In the genomic region with DNA sequence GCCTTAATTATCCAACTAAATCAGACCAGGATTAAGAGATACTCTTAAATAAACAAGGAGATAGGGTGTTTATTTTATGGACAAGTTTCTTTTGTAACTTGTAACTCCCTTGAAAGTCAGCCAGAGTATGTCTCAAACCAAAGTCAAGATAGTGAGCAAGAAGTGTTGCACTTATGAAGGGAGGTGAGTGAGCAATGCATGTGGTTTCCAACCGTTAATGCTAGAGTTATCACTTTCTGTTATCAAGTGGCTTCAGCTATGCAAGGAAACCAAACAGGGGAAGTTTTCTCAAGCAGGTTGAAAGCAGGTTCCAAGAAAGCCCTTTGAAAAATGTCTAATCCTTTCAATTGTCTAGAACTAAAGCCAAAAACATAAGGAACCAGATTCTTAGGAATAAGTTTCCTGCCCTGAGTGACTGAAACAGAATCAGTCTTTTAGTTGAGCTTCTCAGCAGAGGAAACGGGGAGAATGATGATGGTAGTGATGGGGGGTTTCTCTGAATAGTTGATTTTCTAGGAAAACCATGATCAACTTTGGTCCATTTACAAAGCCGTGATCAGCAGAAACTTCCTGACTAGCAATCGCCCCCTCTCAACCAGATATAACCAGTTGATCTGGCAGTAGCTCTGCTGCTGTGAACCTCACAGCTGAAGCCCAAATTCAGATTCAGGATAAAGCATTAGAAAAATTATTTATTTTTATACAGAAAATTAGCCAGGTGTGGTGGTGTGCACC, we compare ENCODE assay signal across 14 cellular contexts.
DNase-seq lines count a peak whose midpoint lies in the region; ATAC-seq, FAIRE-seq and TF ChIP-seq lines count a peak whose summit lies in the region.
"Had no signal": no experiment of that assay in that cellular context is flagged by ENCODE, and none has a peak within 500 bp of the region (broad histone marks: within the 10 kb centered on the region; RNA-seq: fewer than 3 reads in every experiment).

No MANE protein-coding gene starts in this region.

- peak; percentile 90 for FAIRE-seq in GM12891 (lab: Jason Lieb, UNC)
- FAIRE-seq: endometrium, H1, small intestine had no signal

- H2AFZ ChIP-seq in OCI-LY7 (ENCODE audit: low read length), result peak overlapping the region; percentile 34; the same call in 1 of the 2 replicates

- intact Hi-C loops in OCI-LY7 (cut with micrococcal nuclease; ENCODE audit: unreplicated experiment), result no loop called here

- no peaks in the 10 kb centered on the region for H3K36me3 ChIP-seq in OCI-LY7 (ENCODE audit: insufficient read depth, low read length)

- peak; percentile 45 for ATAC-seq in GM21825 (IDR thresholded peaks at IDR 0.05; ENCODE audit: unreplicated experiment)
- no peak for ATAC-seq in HG03342 (IDR thresholded peaks at IDR 0.05; ENCODE audit: unreplicated experiment)
- ATAC-seq: CD8-positive, alpha-beta T cell had no signal

- H3K79me2 ChIP-seq in OCI-LY7 (ENCODE audit: insufficient read depth, low read depth, low read length), result no peaks in the 10 kb centered on the region

- H3K27ac ChIP-seq in OCI-LY7 (ENCODE audit: low read depth, low read length, poor library complexity, severe bottlenecking), result no peak overlapping the region

- POLR2A ChIA-PET in OCI-LY7 (lab: Charles Lee), result interaction anchor here (0.5 to 5.0 kb wide), 14 partner anchors 10 to 95 kb away, joined by 3 to 73 read pairs (median 6); no protein-coding TSS in a partner anchor

- peak overlapping the region; percentile 21; the same call in 1 of the 2 replicates for H3K4me2 ChIP-seq in OCI-LY7 (ENCODE audit: low read length)

- no peaks in the 10 kb centered on the region for H3K9me2 ChIP-seq in OCI-LY7 (ENCODE audit: insufficient read depth, low read length)

- no peak for TF ChIP-seq POLR2A in GM12891 (IDR thresholded peaks at IDR 0.05; ENCODE audit: low read depth, low read length)

- no peaks in the 10 kb centered on the region for H3K9me3 ChIP-seq in OCI-LY7 (ENCODE audit: low read length)

- H3K4me3 ChIP-seq in OCI-LY7 (ENCODE audit: low read depth, low read length, poor library complexity, severe bottlenecking), result no peak overlapping the region

- peaks cover 79% of the 10 kb centered on the region for H3K4me1 ChIP-seq in OCI-LY7 (ENCODE audit: insufficient read depth, low read length, poor library complexity, severe bottlenecking)

- DNase-seq in GM12891 (ENCODE audit: insufficient read length, low spot score), result no peak
- no peak for DNase-seq in OCI-LY7 (ENCODE audit: low spot score)
- DNase-seq in iris pigment epithelial cell (ENCODE audit: low read depth), result peak; percentile 75
- no peak for DNase-seq in EL
- DNase-seq in LoVo (ENCODE audit: low spot score), result no peak
- no peak for DNase-seq in COLO829 (ENCODE audit: low spot score)
- DNase-seq: activated CD4-positive, alpha-beta memory T cell treated with anti-CD3 and anti-CD28 coated beads for 36 hours; anterior cingulate cortex; small intestine had no signal

- no TSS peak for BruUV-seq in OCI-LY7 (replicated peaks; lab: Mats Ljungman, UMichigan)

- TF ChIP-seq CTCF in OCI-LY7 (conservative IDR thresholded peaks at IDR 0.05; ENCODE audit: low read length), result no peak

- H4K20me1 ChIP-seq in OCI-LY7 (ENCODE audit: insufficient read depth, low read length), result no peaks in the 10 kb centered on the region

- CTCF ChIA-PET in OCI-LY7 (lab: Charles Lee; ENCODE audit: unreplicated experiment), result no interaction called here

TF ChIP-seq in GM12891, 5 proteins besides CTCF, POLR2A, EP300 and RAD21:
- TF ChIP-seq TAF1 (IDR thresholded peaks at IDR 0.05; ENCODE audit: low read depth, low read length) (no peak), POLR2AphosphoS5 (IDR thresholded peaks at IDR 0.05; ENCODE audit: low read depth, low read length) (no peak), SPI1 (IDR thresholded peaks at IDR 0.05; ENCODE audit: low read depth, low read length) (0 out of 2 replicates have a peak, but pooled peaks have one; percentile 1), PAX5 (IDR thresholded peaks at IDR 0.05; ENCODE audit: insufficient read depth, low read length, severe bottlenecking) (no peak), POU2F2 (IDR thresholded peaks at IDR 0.05; ENCODE audit: low read depth, low read length) (0 out of 2 replicates have a peak, but pooled peaks have one; percentile 52)
